31 cellular contexts compared by ENCODE assay signal in genomic region chr5:174300118-174300940, GRCh38.
DNase-seq lines count a peak whose midpoint lies in the region; ATAC-seq, FAIRE-seq and TF ChIP-seq lines count a peak whose summit lies in the region.
"Had no signal": no experiment of that assay in that cellular context is flagged by ENCODE, and none has a peak within 500 bp of the region (broad histone marks: within the 10 kb centered on the region; RNA-seq: fewer than 3 reads in every experiment).

No MANE protein-coding gene starts in this region.

- no peaks in the 10 kb centered on the region for H3K79me2 ChIP-seq in H9 (ENCODE audit: insufficient read depth, low read length)
- no peaks in the 10 kb centered on the region for H3K79me2 ChIP-seq in GM12878 (ENCODE audit: control insufficient read depth, insufficient read depth, low read length)

- no TSS peak for BruUV-seq in GM12878 (replicated peaks; lab: Mats Ljungman, UMichigan)

- no peak overlapping the region for H3K56ac ChIP-seq in H9 (ENCODE audit: insufficient read length, low read depth, low read length)

- no peak overlapping the region for H2BK12ac ChIP-seq in H9 (ENCODE audit: insufficient read length, low read depth, low read length)

- no peak overlapping the region for H2BK15ac ChIP-seq in H9 (ENCODE audit: low read depth, low read length)

- H3K27ac ChIP-seq in H9 (ENCODE audit: insufficient read length, low read depth, low read length) = no peak overlapping the region
- H3K27ac ChIP-seq in GM12878 (ENCODE audit: control insufficient read depth, insufficient read depth) = peak overlapping the region; percentile 43
- H3K27ac ChIP-seq: esophagus muscularis mucosa, foreskin keratinocyte, pancreas, SJSA1, spleen, tibial nerve had no signal

- H3K36me3 Mint-ChIP-seq in H9 (ENCODE audit: insufficient read depth in 1 of 3, low read depth in 3 of 3) (no peaks in the 10 kb centered on the region), type B pancreatic cell (no peaks in the 10 kb centered on the region)
- H3K36me3 Mint-ChIP-seq: activated naive CD4-positive, alpha-beta T cell treated with anti-CD3 and anti-CD28 coated beads, Interleukin-2, amount 10 ng/mL, durations not matched to agents 7 days and 5 days; CD8-positive, alpha-beta T cell; natural killer cell treated with Interleukin-12 subunit alpha and Interleukin-12 subunit beta and Interleukin-15 and Interleukin-18, amount 100 ng/mL, for 72 hours had no signal

- H3K27ac Mint-ChIP-seq in H9 (no peak overlapping the region), type B pancreatic cell (no peak overlapping the region)
- H3K27ac Mint-ChIP-seq: activated naive CD4-positive, alpha-beta T cell treated with anti-CD3 and anti-CD28 coated beads, Interleukin-2, amount 10 ng/mL, durations not matched to agents 7 days and 5 days; activated T-helper 1 cell treated with anti-CD3 and anti-CD28 coated beads, Interleukin-12 subunit alpha, Interleukin-12 subunit beta, Interleukin-2, Interleukin-4 antibody, amounts not matched to agents 30 ng/mL and 10 ng/mL and 1 ng/mL, durations not matched to agents 14 hours and 24 hours and 36 hours; B cell; CD8-positive, alpha-beta T cell; natural killer cell treated with Interleukin-12 subunit alpha and Interleukin-12 subunit beta and Interleukin-15 and Interleukin-18, amount 100 ng/mL, for 72 hours had no signal

- H2BK5ac ChIP-seq in H9 (ENCODE audit: insufficient read length, low read length) = no peak overlapping the region

- H3K4me3 Mint-ChIP-seq in H9 (no peak overlapping the region), type B pancreatic cell (no peak overlapping the region)
- H3K4me3 Mint-ChIP-seq: activated naive CD4-positive, alpha-beta T cell treated with anti-CD3 and anti-CD28 coated beads, Interleukin-2, amount 10 ng/mL, durations not matched to agents 7 days and 5 days; activated T-helper 1 cell treated with anti-CD3 and anti-CD28 coated beads, Interleukin-12 subunit alpha, Interleukin-12 subunit beta, Interleukin-2, Interleukin-4 antibody, amounts not matched to agents 30 ng/mL and 10 ng/mL and 1 ng/mL, durations not matched to agents 14 hours and 24 hours and 36 hours; B cell; CD8-positive, alpha-beta T cell; natural killer cell treated with Interleukin-12 subunit alpha and Interleukin-12 subunit beta and Interleukin-15 and Interleukin-18, amount 100 ng/mL, for 72 hours had no signal

- H3K36me3 ChIP-seq in GM12878 (ENCODE audit: control insufficient read depth in 2 of 2, insufficient read depth in 2 of 2, low read length in 1 of 2) = no peaks in the 10 kb centered on the region
- H3K36me3 ChIP-seq: esophagus muscularis mucosa, heart left ventricle, pancreas, SJSA1, spleen, tibial nerve had no signal

- DNase-seq in SKM-1 treated with dmso at 0.1 percent for 144 hours (lab: John Stamatoyannopoulos, UW; ENCODE audit: unreplicated experiment) (peak; percentile 26), SKM-1 (lab: John Stamatoyannopoulos, UW; ENCODE audit: unreplicated experiment) (no peak), H9 (peak; percentile 12), GM12878 (ENCODE audit: low read depth, low spot score) (peak; percentile 45), type B pancreatic cell (ENCODE audit: extremely low spot score, unreplicated experiment) (peak; percentile 24), NCI-H345 (lab: John Stamatoyannopoulos, UW) (no peak), pons (ENCODE audit: low spot score) (no peak)
- no peak for DNase-seq in stimulated activated naive CD4-positive, alpha-beta T cell (lab: John Stamatoyannopoulos, UW)
- DNase-seq: activated CD4-positive, alpha-beta T cell treated with anti-CD3 and anti-CD28 coated beads, Interleukin-2, amount 50 U/mL, for 48 hours; activated CD8-positive, alpha-beta memory T cell treated with anti-CD3 and anti-CD28 coated beads, Interleukin-2, amount 50 U/mL, for 4 hours; activated naive CD4-positive, alpha-beta T cell treated with anti-CD3 and anti-CD28 coated beads, Interleukin-2, amount 10 ng/mL, durations not matched to agents 7 days and 5 days; amniotic stem cell; CD8-positive, alpha-beta T cell; cortex of kidney; foreskin keratinocyte; mucosa of descending colon; NCI-H1417 treated with DMSO at 0.1 percent for 48 hours; NCI-H2107; NCI-H446 treated with DMSO at 0.1 percent for 48 hours; pancreas; spleen had no signal

- no peak overlapping the region for H3K14ac ChIP-seq in H9 (ENCODE audit: insufficient read depth, low read length)

- no peak overlapping the region for H2AK5ac ChIP-seq in H9 (ENCODE audit: insufficient read length, low read length)

- in situ Hi-C loops in GM12878 (cut with MboI) = no loop called here

- H3K27me3 ChIP-seq in H9 (ENCODE audit: insufficient read depth, low read length) (no peaks in the 10 kb centered on the region), GM12878 (replicated peaks in 1 of 2; ENCODE audit: control insufficient read depth in 2 of 2, insufficient read depth in 2 of 2, low read length in 1 of 2) (no peaks in the 10 kb centered on the region)
- H3K27me3 ChIP-seq: foreskin keratinocyte, pancreas, SJSA1, tibial nerve had no signal

- no peak overlapping the region for H4K5ac ChIP-seq in H9 (ENCODE audit: insufficient read length, low read depth, low read length)

- no peaks in the 10 kb centered on the region for H3K23me2 ChIP-seq in H9 (ENCODE audit: insufficient read length, low read depth, low read length, poor library complexity, severe bottlenecking)

- H4K8ac ChIP-seq in H9 (replicated peaks; ENCODE audit: insufficient read length, low read depth, low read length) = no peak overlapping the region

- intact Hi-C loops in GM12878 (cut with micrococcal nuclease; ENCODE audit: unreplicated experiment) = no loop called here

- no peak overlapping the region for H3K4ac ChIP-seq in H9 (ENCODE audit: low read depth, low read length)

- TF ChIP-seq POLR2A in GM12878 (IDR thresholded peaks at IDR 0.05; ENCODE audit: low read depth, low read length) = no peak

- no peaks in the 10 kb centered on the region for H3K9me3 ChIP-seq in H9 (ENCODE audit: control insufficient read depth, low read depth, low read length)
- no peaks in the 10 kb centered on the region for H3K9me3 ChIP-seq in GM12878 (replicated peaks; ENCODE audit: control insufficient read depth, insufficient read depth, low read length)
- H3K9me3 ChIP-seq: mucosa of descending colon, pancreas, SJSA1 had no signal

- CTCF ChIA-PET in GM12878 (lab: Yijun Ruan, JAX) = interaction anchor here (0.7 to 3.2 kb wide), 3 partner anchors 10 to 159 kb away, joined by 3 to 15 read pairs (median 3); no protein-coding TSS in a partner anchor

- TF ChIP-seq EP300 in GM12878 (IDR thresholded peaks at IDR 0.05; ENCODE audit: borderline replicate concordance in 1 of 2, control insufficient read depth in 1 of 2, low read depth in 2 of 2, low read length in 2 of 2) = peak in 1 of 2 experiments; percentile 67; a peak in 2 of 4 replicates

- peaks cover 3 to 5% of the 10 kb centered on the region in 2 experiments; a peak in 4 of 5 replicates for H3K9me3 Mint-ChIP-seq in H9
- H3K9me3 Mint-ChIP-seq in type B pancreatic cell = no peaks in the 10 kb centered on the region
- H3K9me3 Mint-ChIP-seq: activated naive CD4-positive, alpha-beta T cell treated with anti-CD3 and anti-CD28 coated beads, Interleukin-2, amount 10 ng/mL, durations not matched to agents 7 days and 5 days; activated T-helper 1 cell treated with anti-CD3 and anti-CD28 coated beads, Interleukin-12 subunit alpha, Interleukin-12 subunit beta, Interleukin-2, Interleukin-4 antibody, amounts not matched to agents 30 ng/mL and 10 ng/mL and 1 ng/mL, durations not matched to agents 14 hours and 24 hours and 36 hours; CD8-positive, alpha-beta T cell; natural killer cell treated with Interleukin-12 subunit alpha and Interleukin-12 subunit beta and Interleukin-15 and Interleukin-18, amount 100 ng/mL, for 72 hours had no signal

- no peak overlapping the region for H2BK120ac ChIP-seq in H9 (ENCODE audit: low read depth, low read length, poor library complexity, severe bottlenecking)

- H4K91ac ChIP-seq in H9 (ENCODE audit: insufficient read length, low read depth, low read length) = no peak overlapping the region

- no peak overlapping the region for H3K4me2 ChIP-seq in H9 (ENCODE audit: insufficient read depth, insufficient read length, low read length)
- peak overlapping the region; percentile 75 for H3K4me2 ChIP-seq in GM12878 (ENCODE audit: control insufficient read depth, insufficient read depth)

- H3K27me3 Mint-ChIP-seq in H9 (ENCODE audit: low read depth) (peaks cover 29% of the 10 kb centered on the region), type B pancreatic cell (peaks cover 43% of the 10 kb centered on the region)
- H3K27me3 Mint-ChIP-seq: activated naive CD4-positive, alpha-beta T cell treated with anti-CD3 and anti-CD28 coated beads, Interleukin-2, amount 10 ng/mL, durations not matched to agents 7 days and 5 days had no signal

- H3T11ph ChIP-seq in H9 (ENCODE audit: low read length) = no peak overlapping the region

- ATAC-seq in GM12878 = peak; percentile 88
- ATAC-seq: activated CD4-positive, CD25-positive, alpha-beta regulatory T cell treated with anti-CD3 and anti-CD28 coated beads, Interleukin-2, amount 50 U/mL, for 24 hours; CD8-positive, alpha-beta T cell; foreskin keratinocyte; mucosa of descending colon; natural killer cell treated with Interleukin-12 subunit alpha and Interleukin-12 subunit beta and Interleukin-15 and Interleukin-18, amount 100 ng/mL, for 72 hours; Panc1; pancreas had no signal

- RAD21 ChIA-PET in GM12878 (lab: Charles Lee; ENCODE audit: unreplicated experiment) = interaction anchor here (1.0 to 1.9 kb wide), 3 partner anchors 10 to 255 kb away, joined by 3 to 8 read pairs (median 7); partner anchors contain the start of gene NSG2

- no peak overlapping the region for H2AFZ ChIP-seq in H9 (ENCODE audit: low read length)
- H2AFZ ChIP-seq in GM12878 (ENCODE audit: control insufficient read depth, low read depth, low read length) = peak overlapping the region; percentile 68

- H4K20me1 ChIP-seq in H9 (ENCODE audit: control insufficient read depth, insufficient read depth, insufficient read length) (no peaks in the 10 kb centered on the region), GM12878 (ENCODE audit: control insufficient read depth, insufficient read depth) (no peaks in the 10 kb centered on the region)

- POLR2A ChIA-PET in GM12878 (lab: Charles Lee) = no interaction called here

- H3K4me1 ChIP-seq in H9 (ENCODE audit: insufficient read depth, low read length) (no peaks in the 10 kb centered on the region; the same call in 1 of the 2 replicates), GM12878 (ENCODE audit: control insufficient read depth, insufficient read depth, low read length) (peaks cover 25% of the 10 kb centered on the region)
- H3K4me1 ChIP-seq: esophagus muscularis mucosa, foreskin keratinocyte, pancreas, SJSA1, spleen had no signal

- SMC1A ChIA-PET in GM12878 (lab: Charles Lee; ENCODE audit: uncharacterized antibody, unreplicated experiment) = interaction anchor here (0.6 to 1.8 kb wide), 7 partner anchors 13 to 496 kb away, joined by 3 to 8 read pairs (median 3); no protein-coding TSS in a partner anchor

- H3K4me1 Mint-ChIP-seq in H9 (peaks cover 26 to 35% of the 10 kb centered on the region in 2 experiments), type B pancreatic cell (ENCODE audit: unreplicated experiment) (peaks cover 4% of the 10 kb centered on the region)
- H3K4me1 Mint-ChIP-seq: activated naive CD4-positive, alpha-beta T cell treated with anti-CD3 and anti-CD28 coated beads, Interleukin-2, amount 10 ng/mL, durations not matched to agents 7 days and 5 days; B cell had no signal

- H3K9ac ChIP-seq in H9 (ENCODE audit: extremely low read depth, insufficient read length, low read length) = no peak overlapping the region
- H3K9ac ChIP-seq in GM12878 (ENCODE audit: control insufficient read depth, insufficient read depth, low read length) = no peak overlapping the region; the same call in 1 of the 2 replicates

- H2BK20ac ChIP-seq in H9 (ENCODE audit: low read depth, low read length, poor library complexity, severe bottlenecking) = no peak overlapping the region

- no CpG with 5 or more reads among the region's 8 CpGs for WGBS in H9 (ENCODE audit: extremely low coverage, insufficient read length, low lambda C conversion rate)
- 15% methylated on average over 8 of the region's 8 CpGs for WGBS in GM12878 (ENCODE audit: insufficient coverage, insufficient replicate concordance, low lambda C conversion rate, missing lambda C conversion rate)

- H3K18ac ChIP-seq in H9 (ENCODE audit: insufficient read length, low read depth, low read length) = no peak overlapping the region

- H3K23ac ChIP-seq in H9 (ENCODE audit: insufficient read length, low read depth, low read length) = no peak overlapping the region

- peak; percentile 41 for FAIRE-seq in GM12878 (lab: Jason Lieb, UNC)
- FAIRE-seq: pancreas had no signal

- no peak for TF ChIP-seq RAD21 in GM12878 (IDR thresholded peaks at IDR 0.05; ENCODE audit: insufficient read depth, low read depth, low read length)

- H3K79me1 ChIP-seq in H9 (ENCODE audit: insufficient read depth, low read depth, low read length, poor library complexity, severe bottlenecking) = no peaks in the 10 kb centered on the region

- TF ChIP-seq CTCF in H9 (conservative IDR thresholded peaks at IDR 0.05) = no peak
- no peak for TF ChIP-seq CTCF in GM12878 (IDR thresholded peaks at IDR 0.05 in 2 of 3, conservative IDR thresholded peaks at IDR 0.05 in 1 of 3; ENCODE audit: control insufficient read depth in 2 of 3, extremely low read depth in 1 of 3, insufficient read depth in 1 of 3, low read depth in 3 of 3, low read length in 3 of 3)
- no peak for TF ChIP-seq CTCF in type B pancreatic cell (conservative IDR thresholded peaks at IDR 0.05)

- no peak overlapping the region for H3K4me3 ChIP-seq in GM12878
- H3K4me3 ChIP-seq: esophagus muscularis mucosa, heart left ventricle, lung, mucosa of descending colon, pancreas, SJSA1, spleen, tibial nerve had no signal

Comparison
In these comparisons a context has a peak if more than half of its experiments do, and no peak if none do; other contexts are left out.
1. DNase-seq: peak in SKM-1 treated with dmso at 0.1 percent for 144 hours (single experiment), H9 (single experiment), GM12878 (single experiment) and type B pancreatic cell (single experiment); none in SKM-1 (single experiment), stimulated activated naive CD4-positive, alpha-beta T cell (0 of 6), NCI-H345 (single experiment) and pons (single experiment).